ENCODE assay signal across 1 cellular context in genomic region chr3:98786364-98786930, GRCh38.
TF ChIP-seq lines count a peak whose summit lies in the region.

No MANE protein-coding gene starts in this region.

TF ChIP-seq in HepG2, 621 proteins besides CTCF, POLR2A, EP300 and RAD21 (continued from another document):
- TF ChIP-seq REPIN1 (CRISPR knock-in tag; IDR thresholded peaks at IDR 0.05; ENCODE audit: borderline replicate concordance, low read depth) (peak; percentile 35; the same call in 1 of the 2 replicates), ZNF574 (CRISPR knock-in tag; IDR thresholded peaks at IDR 0.05) (peak; percentile 63; the same call in 1 of the 2 replicates), MED1 (CRISPR knock-in tag; IDR thresholded peaks at IDR 0.05) (peak; percentile 73), NFAT5 (CRISPR knock-in tag; IDR thresholded peaks at IDR 0.05) (no peak), ZMYM3 (CRISPR knock-in tag; IDR thresholded peaks at IDR 0.05) (0 out of 2 replicates have a peak, but pooled peaks have one; percentile 26), ESRRA (CRISPR knock-in tag; IDR thresholded peaks at IDR 0.05; ENCODE audit: low read depth) (peak; percentile 87), PHF8 (CRISPR knock-in tag; IDR thresholded peaks at IDR 0.05) (no peak), NR2F6 (IDR thresholded peaks at IDR 0.05) (peak; percentile 80), NR2F6 (CRISPR knock-in tag; IDR thresholded peaks at IDR 0.05) (peak; percentile 88), ZBTB37 (CRISPR knock-in tag; IDR thresholded peaks at IDR 0.05) (0 out of 2 replicates have a peak, but pooled peaks have one; percentile 28), RCOR2 (CRISPR knock-in tag; IDR thresholded peaks at IDR 0.05) (peak; percentile 87), NR2F1 (CRISPR knock-in tag; IDR thresholded peaks at IDR 0.05) (peak in 1 of 2 experiments; percentile 36; a peak in 1 of 4 replicates), CBX2 (IDR thresholded peaks at IDR 0.05; ENCODE audit: low read depth, low read length) (no peak), CBX2 (CRISPR knock-in tag; IDR thresholded peaks at IDR 0.05; ENCODE audit: low read depth) (no peak), ZMYM4 (CRISPR knock-in tag; IDR thresholded peaks at IDR 0.05) (peak; percentile 83), RBM22 (optimal IDR thresholded peaks at IDR 0.05; ENCODE audit: low read length) (no peak), REST (IDR thresholded peaks at IDR 0.05; ENCODE audit: borderline replicate concordance in 1 of 2, low read depth in 1 of 2, low read length in 2 of 2) (peak in 1 of 2 experiments; percentile 50; a peak in 1 of 4 replicates), ZSCAN21 (CRISPR knock-in tag; IDR thresholded peaks at IDR 0.05; ENCODE audit: borderline replicate concordance) (0 out of 2 replicates have a peak, but pooled peaks have one; percentile 47), ZNF614 (CRISPR knock-in tag; IDR thresholded peaks at IDR 0.05; ENCODE audit: borderline replicate concordance) (peak; percentile 56; the same call in 1 of the 2 replicates), SALL1 (CRISPR knock-in tag; IDR thresholded peaks at IDR 0.05) (peak; percentile 92), NKX3-1 (CRISPR knock-in tag; IDR thresholded peaks at IDR 0.05) (no peak), RXRB (CRISPR knock-in tag; IDR thresholded peaks at IDR 0.05; ENCODE audit: borderline replicate concordance) (peak; percentile 77), ATM (IDR thresholded peaks at IDR 0.05; ENCODE audit: borderline replicate concordance) (peak; percentile 33; the same call in 1 of the 2 replicates), MIXL1 (CRISPR knock-in tag; IDR thresholded peaks at IDR 0.05) (peak; percentile 34; the same call in 1 of the 2 replicates)
